1 cellular context compared by ENCODE assay signal in the genomic region with DNA sequence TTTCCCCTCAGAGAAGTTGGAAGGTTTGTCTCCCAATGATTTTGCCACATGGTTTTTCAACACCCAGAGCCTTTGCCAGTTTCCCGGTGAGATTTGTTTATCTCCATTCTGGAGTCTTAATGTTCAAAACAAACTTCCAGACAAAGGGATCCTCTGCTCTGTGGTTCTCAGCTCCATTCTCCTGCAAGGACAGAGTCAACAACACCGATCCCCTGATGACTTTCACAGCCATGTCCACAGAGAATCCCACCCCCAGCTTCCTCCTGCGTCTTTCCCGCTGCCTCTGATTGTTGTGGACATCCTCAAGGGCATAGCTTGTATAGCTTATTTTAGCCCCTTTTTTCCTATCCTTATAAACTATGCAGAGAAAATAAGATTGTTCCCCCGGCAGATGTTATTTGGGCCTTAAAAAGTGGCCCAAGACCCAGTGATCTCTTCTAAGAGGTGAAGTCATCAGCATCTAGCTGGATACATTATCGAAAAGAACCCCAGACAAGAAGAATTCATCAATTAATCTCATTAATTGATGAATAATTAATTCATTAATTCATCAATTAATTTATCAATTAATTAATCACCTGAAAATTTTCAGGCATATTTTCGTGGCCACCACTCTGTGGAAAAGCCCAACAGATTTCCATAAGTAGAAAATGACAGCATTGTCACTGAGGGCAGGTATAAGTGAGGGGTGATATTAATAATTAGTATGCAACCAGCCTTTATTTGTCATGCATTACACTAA.
TF ChIP-seq lines count a peak whose summit lies in the region.

No MANE protein-coding gene starts in this region.

TF ChIP-seq in IMR-90, 13 proteins besides CTCF, POLR2A, EP300 and RAD21 (continued from another document):
- TF ChIP-seq RCOR1 (IDR thresholded peaks at IDR 0.05; ENCODE audit: insufficient replicate concordance, low read length) (no peak), CEBPB (IDR thresholded peaks at IDR 0.05; ENCODE audit: low read depth, low read length) (no peak), MAZ (IDR thresholded peaks at IDR 0.05; ENCODE audit: borderline replicate concordance, low read depth, low read length) (no peak), MXI1 (IDR thresholded peaks at IDR 0.05; ENCODE audit: borderline replicate concordance, low read depth, low read length) (no peak), CHD1 (IDR thresholded peaks at IDR 0.05; ENCODE audit: low read depth, low read length) (no peak), BHLHE40 (IDR thresholded peaks at IDR 0.05; ENCODE audit: low read depth, low read length) (no peak), FOS (IDR thresholded peaks at IDR 0.05; ENCODE audit: low read depth, low read length) (no peak), MAFK (IDR thresholded peaks at IDR 0.05; ENCODE audit: low read depth, low read length) (no peak), NFE2L2 (IDR thresholded peaks at IDR 0.05; ENCODE audit: low read depth, low read length) (no peak)
- TF ChIP-seq, protein P1, sequence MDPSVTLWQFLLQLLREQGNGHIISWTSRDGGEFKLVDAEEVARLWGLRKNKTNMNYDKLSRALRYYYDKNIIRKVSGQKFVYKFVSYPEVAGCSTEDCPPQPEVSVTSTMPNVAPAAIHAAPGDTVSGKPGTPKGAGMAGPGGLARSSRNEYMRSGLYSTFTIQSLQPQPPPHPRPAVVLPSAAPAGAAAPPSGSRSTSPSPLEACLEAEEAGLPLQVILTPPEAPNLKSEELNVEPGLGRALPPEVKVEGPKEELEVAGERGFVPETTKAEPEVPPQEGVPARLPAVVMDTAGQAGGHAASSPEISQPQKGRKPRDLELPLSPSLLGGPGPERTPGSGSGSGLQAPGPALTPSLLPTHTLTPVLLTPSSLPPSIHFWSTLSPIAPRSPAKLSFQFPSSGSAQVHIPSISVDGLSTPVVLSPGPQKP (IDR thresholded peaks at IDR 0.05; ENCODE audit: borderline replicate concordance, low read depth, low read length): no peak
- TF ChIP-seq, protein P2, sequence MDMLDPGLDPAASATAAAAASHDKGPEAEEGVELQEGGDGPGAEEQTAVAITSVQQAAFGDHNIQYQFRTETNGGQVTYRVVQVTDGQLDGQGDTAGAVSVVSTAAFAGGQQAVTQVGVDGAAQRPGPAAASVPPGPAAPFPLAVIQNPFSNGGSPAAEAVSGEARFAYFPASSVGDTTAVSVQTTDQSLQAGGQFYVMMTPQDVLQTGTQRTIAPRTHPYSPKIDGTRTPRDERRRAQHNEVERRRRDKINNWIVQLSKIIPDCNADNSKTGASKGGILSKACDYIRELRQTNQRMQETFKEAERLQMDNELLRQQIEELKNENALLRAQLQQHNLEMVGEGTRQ (IDR thresholded peaks at IDR 0.05; ENCODE audit: low read depth, low read length): no peak
